8 cellular contexts compared by ENCODE assay signal in the genomic region with DNA sequence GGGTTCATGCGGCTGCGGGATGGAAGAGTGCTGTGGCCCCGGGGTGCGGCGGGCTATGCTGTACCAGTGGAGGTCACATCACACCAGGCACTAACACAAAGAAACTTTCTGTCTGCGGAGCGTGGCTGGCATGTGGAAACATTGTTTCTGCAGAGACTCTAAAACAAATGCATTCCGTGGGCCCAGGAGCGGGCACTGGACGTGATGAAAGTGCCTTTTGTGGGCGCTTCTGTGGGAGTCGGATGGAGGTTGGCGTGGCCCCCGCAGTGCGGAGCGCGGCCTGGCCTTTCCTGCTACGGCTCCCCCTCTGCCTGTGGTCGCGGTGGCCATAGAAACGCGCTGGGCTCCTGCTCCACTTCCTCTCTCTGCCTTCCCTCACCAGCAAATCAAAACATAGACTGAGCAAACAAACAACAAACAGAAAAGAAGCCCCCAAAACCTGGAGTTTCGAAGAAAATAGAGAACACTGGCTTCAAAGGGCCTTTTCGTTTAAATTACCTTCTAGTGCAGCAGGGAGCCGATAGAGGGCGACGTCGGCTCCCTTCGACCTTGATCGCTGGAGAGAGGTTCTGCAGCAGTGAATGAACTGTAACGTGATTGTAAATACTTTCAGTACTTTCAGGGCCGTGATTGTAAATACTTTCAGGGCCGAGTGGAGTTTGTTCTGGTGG. TPM values are rescaled to one million over a fixed set of nuclear protein-coding genes. Genes with fewer than 3 reads are reported as not detected.
A peak's percentile ranks its signal among the peaks of the same experiment; 100 is the strongest.
DNase-seq lines count a peak whose midpoint lies in the region; ATAC-seq and TF ChIP-seq lines count a peak whose summit lies in the region.

No MANE protein-coding gene starts in this region.

- H3K9ac ChIP-seq in SU-DHL-6 (ENCODE audit: low read length), result no peak overlapping the region

- H3K36me3 ChIP-seq in CD4-positive, CD25-positive, alpha-beta regulatory T cell (ENCODE audit: control insufficient read depth, insufficient read depth, low read length), result no peaks in the 10 kb centered on the region
- no peaks in the 10 kb centered on the region for H3K36me3 ChIP-seq in SU-DHL-6 (ENCODE audit: low read length)
- H3K36me3 ChIP-seq in kidney epithelial cell (ENCODE audit: control insufficient read depth, insufficient read depth, low read length), result no peaks in the 10 kb centered on the region
- H3K36me3 ChIP-seq in SJCRH30, result no peaks in the 10 kb centered on the region

- peak; percentile 72 to 73 for ATAC-seq in CD4-positive, CD25-positive, alpha-beta regulatory T cell (ENCODE audit: low read depth in 2 of 2)
- ATAC-seq in GM19324 (IDR thresholded peaks at IDR 0.05; ENCODE audit: low FRiP score, unreplicated experiment) (peak; percentile 84), HG03432 (IDR thresholded peaks at IDR 0.05; ENCODE audit: unreplicated experiment) (peak; percentile 88)

- no peaks in the 10 kb centered on the region for H3K9me2 ChIP-seq in SU-DHL-6 (replicated peaks; ENCODE audit: insufficient read depth, low read length)

- H3K27ac ChIP-seq in CD4-positive, CD25-positive, alpha-beta regulatory T cell (ENCODE audit: insufficient read depth, low read length, poor library complexity, severe bottlenecking), result peak overlapping the region; percentile 10
- H3K27ac ChIP-seq in SU-DHL-6 (ENCODE audit: low read depth, low read length) (no peak overlapping the region), SJCRH30 (no peak overlapping the region)

- no peaks in the 10 kb centered on the region for H3K79me2 ChIP-seq in SU-DHL-6 (ENCODE audit: insufficient read depth, low read length)

- H3K9me3 Mint-ChIP-seq in CD4-positive, CD25-positive, alpha-beta regulatory T cell, result no peaks in the 10 kb centered on the region

- peaks cover 6 to 33% (median 16%) of the 10 kb centered on the region in 4 donors for H3K4me1 Mint-ChIP-seq in CD4-positive, CD25-positive, alpha-beta regulatory T cell

- H3K27ac Mint-ChIP-seq in CD4-positive, CD25-positive, alpha-beta regulatory T cell, result peak overlapping the region; percentile 58 to 87 (median 79)

- peak; percentile 24 to 78 (median 44) for DNase-seq in CD4-positive, CD25-positive, alpha-beta regulatory T cell
- DNase-seq in astrocyte of the hippocampus (ENCODE audit: low read depth, low spot score) (peak; percentile 43), kidney epithelial cell (ENCODE audit: low read depth) (no peak), SJCRH30 (no peak)
- peak in 2 of 3 donors; percentile 15 to 31 for DNase-seq in stimulated activated CD4-positive, alpha-beta T cell treated with anti-CD3 and anti-CD28 coated beads, TNF-alpha, amount 100 ng/mL, for 1 hour (ENCODE audit: low read depth in 3 of 3, low spot score in 1 of 3)

- H3K4me1 ChIP-seq in CD4-positive, CD25-positive, alpha-beta regulatory T cell (ENCODE audit: control insufficient read depth, insufficient read depth, low read length, poor library complexity, severe bottlenecking), result peaks cover 17% of the 10 kb centered on the region
- peaks cover 16% of the 10 kb centered on the region for H3K4me1 ChIP-seq in SJCRH30

- no peaks in the 10 kb centered on the region for H3K36me3 Mint-ChIP-seq in CD4-positive, CD25-positive, alpha-beta regulatory T cell

- H4K20me1 ChIP-seq in SU-DHL-6 (ENCODE audit: low read depth, low read length), result no peaks in the 10 kb centered on the region

- peak; percentile 80 for TF ChIP-seq CTCF in SU-DHL-6 (IDR thresholded peaks at IDR 0.05; ENCODE audit: insufficient read depth, low read length, poor library complexity, severe bottlenecking)
- peak; percentile 83 for TF ChIP-seq CTCF in kidney epithelial cell (IDR thresholded peaks at IDR 0.05; ENCODE audit: insufficient read depth, low read length, poor library complexity, severe bottlenecking)

- no peaks in the 10 kb centered on the region for H3K27me3 ChIP-seq in CD4-positive, CD25-positive, alpha-beta regulatory T cell (ENCODE audit: control insufficient read depth, insufficient read depth, low read length)
- H3K27me3 ChIP-seq in SU-DHL-6 (ENCODE audit: low read length) (no peaks in the 10 kb centered on the region), kidney epithelial cell (ENCODE audit: control insufficient read depth, insufficient read depth, low read length) (no peaks in the 10 kb centered on the region), SJCRH30 (no peaks in the 10 kb centered on the region)

- H3F3A ChIP-seq in SU-DHL-6 (ENCODE audit: insufficient read depth), result no peaks in the 10 kb centered on the region

- peak overlapping the region; percentile 83 to 90 (median 85) for H3K4me3 Mint-ChIP-seq in CD4-positive, CD25-positive, alpha-beta regulatory T cell

- H3K27me3 Mint-ChIP-seq in CD4-positive, CD25-positive, alpha-beta regulatory T cell, result no peaks in the 10 kb centered on the region

- H3K4me2 ChIP-seq in SU-DHL-6 (ENCODE audit: low read depth, low read length, poor library complexity, severe bottlenecking), result peak overlapping the region; percentile 53

- H2AFZ ChIP-seq in SU-DHL-6 (ENCODE audit: low read depth, low read length, severe bottlenecking), result peak overlapping the region; percentile 92

- H3K4me3 ChIP-seq in CD4-positive, CD25-positive, alpha-beta regulatory T cell (ENCODE audit: low read depth, low read length), result peak overlapping the region; percentile 78
- H3K4me3 ChIP-seq in SU-DHL-6 (ENCODE audit: insufficient read depth, low read length, poor library complexity, severe bottlenecking) (peak overlapping the region; percentile 15), kidney epithelial cell (ENCODE audit: low read depth, low read length) (no peak overlapping the region), SJCRH30 (no peak overlapping the region)

- H3K9me3 ChIP-seq in CD4-positive, CD25-positive, alpha-beta regulatory T cell (ENCODE audit: control insufficient read depth in 2 of 2, low read length in 2 of 2), result no peaks in the 10 kb centered on the region
- H3K9me3 ChIP-seq in SU-DHL-6 (ENCODE audit: insufficient read depth, low read length) (no peaks in the 10 kb centered on the region), SJCRH30 (replicated peaks) (no peaks in the 10 kb centered on the region)

RNA-seq across cellular contexts. Expression of a gene that starts 51.4 kb away (rescaled TPM):
- 7.7 TPM for total RNA-seq in CD4-positive, CD25-positive, alpha-beta regulatory T cell
- 1 to 10 TPM in 2 of 4 donors, under 1 TPM in 2; 0.54 to 3.0 (median 1.2) TPM for polyA plus RNA-seq in CD4-positive, CD25-positive, alpha-beta regulatory T cell
- total RNA-seq in kidney epithelial cell, result 7.0 and 8.7 TPM in 2 replicates
- 5.8 and 6.6 TPM in 2 replicates for total RNA-seq in SJCRH30 (2014; rRNA removed; shearing (Covaris generic))

Comparison
In these comparisons a context has a peak if more than half of its experiments do, and no peak if none do; other contexts are left out.
1. DNase-seq: peak in CD4-positive, CD25-positive, alpha-beta regulatory T cell (3 of 3), astrocyte of the hippocampus (single experiment) and stimulated activated CD4-positive, alpha-beta T cell treated with anti-CD3 and anti-CD28 coated beads, TNF-alpha, amount 100 ng/mL, for 1 hour (2 of 3); none in kidney epithelial cell (single experiment) and SJCRH30 (0 of 2).
2. H3K4me3 ChIP-seq: peak in CD4-positive, CD25-positive, alpha-beta regulatory T cell (single experiment) and SU-DHL-6 (single experiment); none in kidney epithelial cell (single experiment) and SJCRH30 (single experiment).
3. Peak in every context shown above with its lines, with median percentiles within 50 percentile points of each other: ATAC-seq.